27 cellular contexts compared by ENCODE assay signal in genomic region chr5:161403121-161403520, GRCh38.
"Had no signal": no experiment of that assay in that cellular context is flagged by ENCODE, and none has a peak within 500 bp of the region (broad histone marks: within the 10 kb centered on the region; RNA-seq: fewer than 3 reads in every experiment).

No MANE protein-coding gene starts in this region.

- H3K36me3 ChIP-seq: left ventricle myocardium inferior, pancreas, prostate gland, stomach, thyroid gland, transverse colon, upper lobe of left lung, vagina had no signal

- DNase-seq: hypothalamus; immature natural killer cell; kidney; left ventricle myocardium inferior; midbrain; mucosa of descending colon; naive thymus-derived CD8-positive, alpha-beta T cell; nucleus accumbens; pancreas; retina; right cardiac atrium; small intestine; stimulated activated CD4-positive, alpha-beta T cell treated with anti-CD3 and anti-CD28 coated beads, Interleukin-1b, Interleukin-23, amount 100 ng/mL, for 48 hours; stimulated activated CD4-positive, alpha-beta T cell treated with anti-CD3 and anti-CD28 coated beads, Interleukin-2, amount 100 ng/mL, for 48 hours; stimulated activated CD4-positive, alpha-beta T cell treated with anti-CD3 and anti-CD28 coated beads, Interleukin-4, amount 100 ng/mL, for 4 hours; stimulated activated CD8-positive, alpha-beta memory T cell treated with anti-CD3 and anti-CD28 coated beads, Interleukin-4, amount 100 ng/mL, for 48 hours; stimulated activated naive B cell treated with anti-CD40 and anti-IgM and Interleukin-4, amounts not matched to agents 10 μg/mL and 1 μg/mL and 100 μg/mL, for 72 hours; stimulated activated naive CD8-positive, alpha-beta T cell treated with anti-CD3 and anti-CD28 coated beads, Interleukin-15, Interleukin-2, amounts not matched to agents 100 U/mL and 50 U/mL, for 24 hours; stomach; testis; thyroid gland; transverse colon; upper lobe of left lung had no signal

- H3K9me3 ChIP-seq: left ventricle myocardium inferior, mucosa of descending colon, pancreas, prostate gland, stomach, testis, thyroid gland, transverse colon, upper lobe of left lung, vagina had no signal

- H3K4me1 ChIP-seq: left ventricle myocardium inferior, prostate gland, stomach, transverse colon, upper lobe of left lung, vagina had no signal

- H3K27me3 ChIP-seq: pancreas, stomach, testis, thyroid gland, transverse colon, upper lobe of left lung, vagina had no signal

- ATAC-seq: mucosa of descending colon; naive thymus-derived CD8-positive, alpha-beta T cell; pancreas; right cardiac atrium; sciatic nerve; stimulated activated naive B cell treated with anti-CD40 and anti-IgM and Interleukin-4, amounts not matched to agents 10 μg/mL and 1 μg/mL and 100 μg/mL, for 72 hours; stimulated activated naive CD8-positive, alpha-beta T cell treated with anti-CD3 and anti-CD28 coated beads, Interleukin-15, Interleukin-2, amounts not matched to agents 100 U/mL and 50 U/mL, for 24 hours had no signal

- H3K4me3 ChIP-seq: left ventricle myocardium inferior, lung, mucosa of descending colon, pancreas, prostate gland, stomach, testis, thyroid gland, transverse colon, upper lobe of left lung, vagina had no signal

- H3K27ac ChIP-seq: left ventricle myocardium inferior, pancreas, prostate gland, stomach, testis, thyroid gland, transverse colon, upper lobe of left lung, vagina had no signal
